13 cellular contexts compared by ENCODE assay signal in the genomic region with DNA sequence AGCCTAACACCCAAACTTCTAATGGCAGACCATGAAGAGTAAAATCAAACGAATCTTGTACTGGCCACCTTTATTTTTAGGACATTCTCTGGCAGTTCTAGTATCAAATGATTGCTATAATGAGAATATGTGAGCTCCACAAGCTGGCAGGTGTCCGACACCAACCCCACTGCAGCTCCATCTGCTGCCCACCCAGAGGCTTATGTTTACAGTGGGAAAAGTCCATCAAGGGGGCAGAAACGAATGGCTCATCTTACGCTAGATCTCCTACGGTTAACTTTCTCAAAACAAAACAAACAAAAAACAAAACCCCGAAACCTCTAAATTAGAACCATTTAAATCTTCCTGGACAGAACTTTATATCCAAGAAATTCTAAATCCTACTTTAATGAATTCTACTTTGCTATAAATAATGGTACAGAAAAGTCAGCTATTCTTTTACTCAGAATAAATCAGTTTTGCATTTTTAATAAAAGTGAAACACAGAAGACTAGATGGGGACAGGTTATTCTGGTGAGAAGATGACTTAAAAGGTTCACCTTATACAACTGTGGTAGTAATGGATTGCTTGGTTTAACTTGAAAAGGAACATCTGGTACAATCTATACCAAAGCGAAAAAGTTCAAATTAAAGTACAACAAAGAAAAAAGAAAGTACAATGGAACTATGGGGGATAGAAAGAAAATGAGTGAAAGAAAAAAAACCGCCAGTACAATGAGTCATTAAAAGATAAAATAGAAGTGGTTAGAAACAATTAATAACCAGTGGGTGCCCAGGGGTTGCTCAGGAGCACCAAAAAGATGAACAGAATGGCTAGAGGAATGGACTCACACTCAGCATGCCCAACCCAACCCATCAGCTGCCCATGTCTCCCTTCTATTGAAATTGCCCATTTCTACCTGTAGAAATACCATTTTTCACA. TPM values are rescaled to one million over a fixed set of nuclear protein-coding genes. Genes with fewer than 3 reads are reported as not detected.
DNase-seq lines count a peak whose midpoint lies in the region; TF ChIP-seq lines count a peak whose summit lies in the region.
"Had no signal": no experiment of that assay in that cellular context is flagged by ENCODE, and none has a peak within 500 bp of the region (broad histone marks: within the 10 kb centered on the region; RNA-seq: fewer than 3 reads in every experiment).

No MANE protein-coding gene starts in this region.

- H3K4me3 Mint-ChIP-seq in activated naive CD8-positive, alpha-beta T cell, result peak overlapping the region; percentile 52
- no peak overlapping the region for H3K4me3 Mint-ChIP-seq in osteocyte (ENCODE audit: unreplicated experiment)

- H3K36me3 ChIP-seq in Loucy (ENCODE audit: insufficient read depth, low read length) (no peaks in the 10 kb centered on the region), brain microvascular endothelial cell (replicated peaks) (no peaks in the 10 kb centered on the region)
- H3K36me3 ChIP-seq: right atrium auricular region had no signal

- H2AFZ ChIP-seq in Loucy (ENCODE audit: low read length), result no peak overlapping the region

- H3F3A ChIP-seq in Loucy (ENCODE audit: low read depth), result peaks cover 6% of the 10 kb centered on the region; the same call in 1 of the 2 replicates

- peaks cover 77% of the 10 kb centered on the region for H4K20me1 ChIP-seq in Loucy (ENCODE audit: insufficient read depth, low read length, poor library complexity, severe bottlenecking)

- peaks cover 56% of the 10 kb centered on the region for H3K4me1 ChIP-seq in Loucy (ENCODE audit: insufficient read depth, low read length, poor library complexity, severe bottlenecking)

- no peaks in the 10 kb centered on the region for H3K27me3 Mint-ChIP-seq in activated naive CD8-positive, alpha-beta T cell
- H3K27me3 Mint-ChIP-seq in osteocyte (ENCODE audit: unreplicated experiment), result no peaks in the 10 kb centered on the region

- H3K4me2 ChIP-seq in Loucy (ENCODE audit: low read depth, low read length, poor library complexity, severe bottlenecking), result peak overlapping the region; percentile 31

- peak overlapping the region; percentile 78 for H3K27ac Mint-ChIP-seq in activated naive CD8-positive, alpha-beta T cell
- H3K27ac Mint-ChIP-seq in osteocyte (ENCODE audit: unreplicated experiment), result peak overlapping the region; percentile 50

- H3K9me2 ChIP-seq in Loucy (replicated peaks; ENCODE audit: low read depth, low read length), result no peaks in the 10 kb centered on the region

- no peaks in the 10 kb centered on the region for H3K27me3 ChIP-seq in Loucy (ENCODE audit: insufficient read depth, low read length, poor library complexity, severe bottlenecking)
- no peaks in the 10 kb centered on the region for H3K27me3 ChIP-seq in brain microvascular endothelial cell (replicated peaks)
- H3K27me3 ChIP-seq: right atrium auricular region had no signal

- no peak overlapping the region for H3K27ac ChIP-seq in brain microvascular endothelial cell

- no peak overlapping the region for H3K4me3 ChIP-seq in Loucy (ENCODE audit: low read length, poor library complexity, severe bottlenecking)
- no peak overlapping the region for H3K4me3 ChIP-seq in foreskin fibroblast (ENCODE audit: low read depth in 1 of 2, low read length in 2 of 2)
- H3K4me3 ChIP-seq in brain microvascular endothelial cell (ENCODE audit: low read depth, low read length), result no peak overlapping the region
- H3K4me3 ChIP-seq: right atrium auricular region had no signal

- H3K36me3 Mint-ChIP-seq in activated naive CD8-positive, alpha-beta T cell, result peaks cover 3% of the 10 kb centered on the region
- no peaks in the 10 kb centered on the region for H3K36me3 Mint-ChIP-seq in osteocyte (ENCODE audit: unreplicated experiment)

- H3K9ac ChIP-seq in Loucy (ENCODE audit: low read depth, low read length, poor library complexity, severe bottlenecking), result peak overlapping the region; percentile 18

- no peaks in the 10 kb centered on the region for H3K9me3 Mint-ChIP-seq in activated naive CD8-positive, alpha-beta T cell (ENCODE audit: low read depth)
- H3K9me3 Mint-ChIP-seq in osteocyte (ENCODE audit: unreplicated experiment), result no peaks in the 10 kb centered on the region

- peaks cover 100% of the 10 kb centered on the region for H3K79me2 ChIP-seq in Loucy (ENCODE audit: insufficient read depth, low read length)

- DNase-seq in NCI-H2227 (lab: John Stamatoyannopoulos, UW; ENCODE audit: unreplicated experiment) (peak; percentile 35), NCI-H2227 treated with DMSO at 0.1 percent for 48 hours (lab: John Stamatoyannopoulos, UW) (no peak), osteocyte (ENCODE audit: extremely low spot score, unreplicated experiment) (no peak), GM19238 (ENCODE audit: insufficient read length, low spot score) (no peak), foreskin fibroblast (no peak), brain microvascular endothelial cell (no peak)
- DNase-seq: central memory CD4-positive, alpha-beta T cell; HCEC 1CT; left cardiac atrium; NCI-H1092 treated with DMSO at 0.1 percent for 48 hours had no signal

- peaks cover 89% of the 10 kb centered on the region for H3K4me1 Mint-ChIP-seq in activated naive CD8-positive, alpha-beta T cell (ENCODE audit: low read depth)
- H3K4me1 Mint-ChIP-seq in osteocyte (ENCODE audit: unreplicated experiment), result peaks cover 66% of the 10 kb centered on the region

- TF ChIP-seq CTCF in Loucy (conservative IDR thresholded peaks at IDR 0.05; ENCODE audit: low read length) (peak; percentile 35), osteocyte (IDR thresholded peaks at IDR 0.05) (no peak), foreskin fibroblast (IDR thresholded peaks at IDR 0.05; ENCODE audit: low read depth, low read length) (no peak), brain microvascular endothelial cell (IDR thresholded peaks at IDR 0.05; ENCODE audit: low read depth, low read length, missing control alignments) (no peak)

- H3K9me3 ChIP-seq in Loucy (ENCODE audit: insufficient read depth, low read depth, low read length), result no peaks in the 10 kb centered on the region
- H3K9me3 ChIP-seq: right atrium auricular region had no signal

- in situ Hi-C loops in brain microvascular endothelial cell (cut with HindIII; ENCODE audit: low pct_ligation_motif_present, low sequenced_read_pairs), result no loop called here

RNA-seq across cellular contexts. Expression of gene GRB2, which starts 40.2 kb away (rescaled TPM):
- total RNA-seq in osteocyte, result 59.1 and 61.8 TPM in 2 replicates
